Comparison of ENCODE assay signal across 9 cellular contexts in genomic region chr11:69010964-69011623, GRCh38.
DNase-seq lines count a peak whose midpoint lies in the region; ATAC-seq and TF ChIP-seq lines count a peak whose summit lies in the region.
"Had no signal": no experiment of that assay in that cellular context is flagged by ENCODE, and none has a peak within 500 bp of the region (broad histone marks: within the 10 kb centered on the region; RNA-seq: fewer than 3 reads in every experiment).

No MANE protein-coding gene starts in this region.

- H2AFZ ChIP-seq in DND-41 (ENCODE audit: low read depth, low read length), result no peak overlapping the region

- no peak overlapping the region for H3K27ac ChIP-seq in DND-41 (ENCODE audit: low read length)
- H3K27ac ChIP-seq: KMS-11 had no signal

- H3K4me3 ChIP-seq in DND-41 (ENCODE audit: low read depth in 1 of 2, low read length in 2 of 2), result no peak overlapping the region
- peak overlapping the region; percentile 53 for H3K4me3 ChIP-seq in astrocyte of the cerebellum (ENCODE audit: low read depth, low read length)
- peak overlapping the region; percentile 30 for H3K4me3 ChIP-seq in iPS-11a (ENCODE audit: low read depth, low read length)
- H3K4me3 ChIP-seq in skeletal muscle cell (ENCODE audit: low read depth, low read length), result peak overlapping the region; percentile 21

- no peak overlapping the region for H3K4me2 ChIP-seq in DND-41 (ENCODE audit: insufficient read depth, low read length)
- H3K4me2 ChIP-seq: KMS-11 had no signal

- H3K4me1 ChIP-seq in DND-41 (ENCODE audit: insufficient read depth, low read length), result no peaks in the 10 kb centered on the region

- no peaks in the 10 kb centered on the region for H3K36me3 ChIP-seq in DND-41 (ENCODE audit: insufficient read depth, low read length)

- ATAC-seq in DND-41 (ENCODE audit: insufficient read depth, low read depth) (peak; percentile 75; the same call in 2 of the 3 replicates), HG02763 (IDR thresholded peaks at IDR 0.05; ENCODE audit: unreplicated experiment) (no peak), GM21576 (IDR thresholded peaks at IDR 0.05; ENCODE audit: unreplicated experiment) (no peak)

- H3K9ac ChIP-seq in DND-41 (ENCODE audit: low read depth, low read length), result no peak overlapping the region
- H3K9ac ChIP-seq: KMS-11 had no signal

- H3K27me3 ChIP-seq in DND-41 (ENCODE audit: insufficient read depth, low read length, poor library complexity), result peaks cover 28% of the 10 kb centered on the region

- peak; percentile 23 for DNase-seq in DND-41
- peak; percentile 59 for DNase-seq in NCI-H510A (lab: John Stamatoyannopoulos, UW)
- no peak for DNase-seq in astrocyte of the cerebellum (ENCODE audit: low read depth)
- DNase-seq in skeletal muscle cell (ENCODE audit: low read depth), result no peak
- no peak for DNase-seq in NCI-H748 treated with DMSO at 0.1 percent for 48 hours (lab: John Stamatoyannopoulos, UW)

- in situ Hi-C loops in astrocyte of the cerebellum (cut with HindIII; ENCODE audit: low sequenced_read_pairs), result no loop called here

- H3K79me2 ChIP-seq in DND-41 (ENCODE audit: insufficient read depth, low read length), result no peaks in the 10 kb centered on the region

- H4K20me1 ChIP-seq in DND-41 (ENCODE audit: insufficient read depth, low read length), result peaks cover 9% of the 10 kb centered on the region

- no peaks in the 10 kb centered on the region for H3K9me3 ChIP-seq in DND-41 (ENCODE audit: insufficient read depth, low read length, severe bottlenecking)

- TF ChIP-seq CTCF in DND-41 (IDR thresholded peaks at IDR 0.05; ENCODE audit: borderline replicate concordance, extremely low read depth, low read length, poor library complexity, severe bottlenecking) (no peak), astrocyte of the cerebellum (IDR thresholded peaks at IDR 0.05; ENCODE audit: low read depth, low read length, missing control alignments) (no peak)

Comparison
In these comparisons a context has a peak if more than half of its experiments do, and no peak if none do; other contexts are left out.
1. DNase-seq: peak in DND-41 (single experiment) and NCI-H510A (single experiment); none in astrocyte of the cerebellum (single experiment), skeletal muscle cell (single experiment) and NCI-H748 treated with DMSO at 0.1 percent for 48 hours (single experiment).
2. H3K4me3 ChIP-seq: peak in astrocyte of the cerebellum (single experiment), iPS-11a (single experiment) and skeletal muscle cell (single experiment); none in DND-41 (0 of 2).